Comparison of ENCODE assay signal across 8 cellular contexts in the genomic region with DNA sequence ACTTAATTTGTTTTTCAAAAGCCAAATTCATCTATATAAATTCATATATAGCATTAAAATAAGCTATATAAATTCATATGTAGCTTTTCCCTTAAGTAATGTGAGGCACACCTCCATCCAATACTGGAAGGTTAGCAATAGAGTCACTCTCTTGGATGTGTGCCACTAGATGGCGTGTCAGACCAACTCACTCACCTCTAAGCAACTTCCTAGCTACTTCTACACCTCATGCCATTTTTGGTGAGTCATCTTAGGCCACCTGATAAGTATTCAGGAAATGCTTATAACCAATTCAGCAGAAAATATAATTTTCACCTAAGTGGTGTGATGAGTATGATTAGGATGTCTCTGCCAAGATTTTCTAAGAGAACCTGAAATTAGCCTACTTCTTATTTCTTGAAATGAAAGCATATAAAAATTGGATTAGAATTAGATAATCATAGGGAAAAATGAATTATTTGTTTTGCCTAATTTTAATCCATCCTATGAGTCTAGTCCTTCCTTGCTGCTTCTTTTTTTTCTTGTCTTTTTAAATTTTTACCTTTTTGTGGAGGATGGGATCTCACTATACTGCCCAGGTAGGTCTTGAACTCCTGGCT. TPM values are rescaled to one million over a fixed set of nuclear protein-coding genes. Genes with fewer than 3 reads are reported as not detected.
A peak's percentile ranks its signal among the peaks of the same experiment; 100 is the strongest.
DNase-seq lines count a peak whose midpoint lies in the region; ATAC-seq and TF ChIP-seq lines count a peak whose summit lies in the region.

No MANE protein-coding gene starts in this region.

- no peak overlapping the region for H3K27ac ChIP-seq in HCT116 (ENCODE audit: low read depth, low read length)
- no peak overlapping the region for H3K27ac ChIP-seq in MM.1S (ENCODE audit: low read length)
- H3K27ac ChIP-seq in parathyroid adenoma = no peak overlapping the region
- H3K27ac ChIP-seq in vagina = no peak overlapping the region

- H3K9me3 Mint-ChIP-seq in activated T-helper 2 cell treated with anti-CD3 and anti-CD28 coated beads, Interferon-gamma antibody, Interleukin-2, Interleukin-4, amounts not matched to agents 10 μg/mL and 5 μg/mL and 100 μg/mL, durations not matched to agents 14 hours and 24 hours and 36 hours = peaks cover 10% of the 10 kb centered on the region

- H3K9ac ChIP-seq in HCT116 (ENCODE audit: low read length) (no peak overlapping the region), MM.1S (ENCODE audit: low read length) (no peak overlapping the region), parathyroid adenoma (no peak overlapping the region)

- TF ChIP-seq POLR2A in HCT116 (IDR thresholded peaks at IDR 0.05; ENCODE audit: borderline replicate concordance, extremely low read depth, insufficient read depth, insufficient read length) (no peak), vagina (IDR thresholded peaks at IDR 0.05) (no peak)

- H3K36me3 Mint-ChIP-seq in activated T-helper 2 cell treated with anti-CD3 and anti-CD28 coated beads, Interferon-gamma antibody, Interleukin-2, Interleukin-4, amounts not matched to agents 10 μg/mL and 5 μg/mL and 100 μg/mL, durations not matched to agents 14 hours and 24 hours and 36 hours (ENCODE audit: low read depth) = peaks cover 5% of the 10 kb centered on the region

- H3K4me1 ChIP-seq in HCT116 (ENCODE audit: control insufficient read depth in 1 of 2, insufficient read depth in 2 of 2, low read length in 2 of 2) (peaks cover 0 to 27% of the 10 kb centered on the region in 2 experiments; a peak in 3 of 4 replicates), MM.1S (ENCODE audit: low read length) (peaks cover 12% of the 10 kb centered on the region), parathyroid adenoma (no peaks in the 10 kb centered on the region), vagina (no peaks in the 10 kb centered on the region)

- H4K20me1 ChIP-seq in HCT116 (ENCODE audit: insufficient read depth) (no peaks in the 10 kb centered on the region), MM.1S (ENCODE audit: insufficient read depth, low read length) (no peaks in the 10 kb centered on the region)

- H3K27me3 ChIP-seq in HCT116 (ENCODE audit: insufficient read depth, low read length) (no peaks in the 10 kb centered on the region), MM.1S (replicated peaks; ENCODE audit: insufficient read depth, low read length) (no peaks in the 10 kb centered on the region), parathyroid adenoma (ENCODE audit: control insufficient read depth, insufficient read depth, low read length) (no peaks in the 10 kb centered on the region), vagina (no peaks in the 10 kb centered on the region)

- DNase-seq in GM04503 (ENCODE audit: low read depth) (peak; percentile 21), HCT116 (ENCODE audit: low read depth, low spot score) (peak; percentile 96), MM.1S (peak; percentile 97), SHP77 (lab: John Stamatoyannopoulos, UW) (peak; percentile 84), foreskin melanocyte (peak; percentile 44), vagina (ENCODE audit: extremely low spot score in 2 of 2) (no peak)
- DNase-seq in activated T-helper 2 cell treated with anti-CD3 and anti-CD28 coated beads, Interferon-gamma antibody, Interleukin-2, Interleukin-4, amounts not matched to agents 10 μg/mL and 5 μg/mL and 100 μg/mL, durations not matched to agents 14 hours and 24 hours and 36 hours (ENCODE audit: low spot score) = peak; percentile 71

- H2AFZ ChIP-seq in HCT116 (ENCODE audit: low read depth, low read length, poor library complexity, severe bottlenecking) = peak overlapping the region; percentile 80
- H2AFZ ChIP-seq in MM.1S (ENCODE audit: low read length) = peak overlapping the region; percentile 3; the same call in 1 of the 2 replicates
- no peak overlapping the region for H2AFZ ChIP-seq in parathyroid adenoma

- no peaks in the 10 kb centered on the region for H3K79me2 ChIP-seq in HCT116 (ENCODE audit: insufficient read depth, low read length)
- H3K79me2 ChIP-seq in MM.1S (ENCODE audit: low read length) = no peaks in the 10 kb centered on the region
- H3K79me2 ChIP-seq in parathyroid adenoma = no peaks in the 10 kb centered on the region

- H3K27ac Mint-ChIP-seq in activated T-helper 2 cell treated with anti-CD3 and anti-CD28 coated beads, Interferon-gamma antibody, Interleukin-2, Interleukin-4, amounts not matched to agents 10 μg/mL and 5 μg/mL and 100 μg/mL, durations not matched to agents 14 hours and 24 hours and 36 hours = no peak overlapping the region

- no peaks in the 10 kb centered on the region for H3K36me3 ChIP-seq in HCT116 (ENCODE audit: control insufficient read depth in 1 of 2, insufficient read depth in 2 of 2, low read length in 2 of 2)
- H3K36me3 ChIP-seq in MM.1S (replicated peaks; ENCODE audit: insufficient read depth, low read length) = no peaks in the 10 kb centered on the region
- no peaks in the 10 kb centered on the region for H3K36me3 ChIP-seq in parathyroid adenoma (ENCODE audit: control insufficient read depth, insufficient read depth, low read length)
- H3K36me3 ChIP-seq in vagina = no peaks in the 10 kb centered on the region

- intact Hi-C loops in HCT116 (cut with micrococcal nuclease) = loop anchor here (1.0 kb wide), 1 partner anchor 149 kb away; no protein-coding TSS in a partner anchor
- intact Hi-C loops in activated T-helper 2 cell treated with anti-CD3 and anti-CD28 coated beads, Interferon-gamma antibody, Interleukin-2, Interleukin-4, amounts not matched to agents 10 μg/mL and 5 μg/mL and 100 μg/mL, durations not matched to agents 14 hours and 24 hours and 36 hours (cut with micrococcal nuclease) = loop anchor here (1.0 to 5.0 kb wide), 4 partner anchors 42 to 212 kb away; no protein-coding TSS in a partner anchor
- intact Hi-C loops in vagina (cut with DNase I) = loop anchor here (10.0 kb wide), 1 partner anchor 144 kb away; no protein-coding TSS in a partner anchor

- H3K4me3 Mint-ChIP-seq in activated T-helper 2 cell treated with anti-CD3 and anti-CD28 coated beads, Interferon-gamma antibody, Interleukin-2, Interleukin-4, amounts not matched to agents 10 μg/mL and 5 μg/mL and 100 μg/mL, durations not matched to agents 14 hours and 24 hours and 36 hours (ENCODE audit: low read depth) = no peak overlapping the region

- no TSS peak for BruUV-seq in HCT116 (replicated peaks; lab: Mats Ljungman, UMichigan)

- ATAC-seq in HCT116 = peak; percentile 100

- peak overlapping the region; percentile 7; the same call in 1 of the 2 replicates for H3K4me2 ChIP-seq in HCT116 (ENCODE audit: low read length)
- 0 out of 2 replicates have a peak overlapping the region, but pooled peaks have one; percentile 2 for H3K4me2 ChIP-seq in MM.1S (ENCODE audit: low read depth, low read length)
- H3K4me2 ChIP-seq in parathyroid adenoma (ENCODE audit: low read length) = no peak overlapping the region

- H3K4me3 ChIP-seq in HCT116 (replicated peaks in 1 of 2; ENCODE audit: low read depth in 1 of 2, low read length in 2 of 2) (no peak overlapping the region), MM.1S (ENCODE audit: low read length) (no peak overlapping the region), parathyroid adenoma (ENCODE audit: low read depth, low read length) (no peak overlapping the region), vagina (no peak overlapping the region)

- H3K27me3 Mint-ChIP-seq in activated T-helper 2 cell treated with anti-CD3 and anti-CD28 coated beads, Interferon-gamma antibody, Interleukin-2, Interleukin-4, amounts not matched to agents 10 μg/mL and 5 μg/mL and 100 μg/mL, durations not matched to agents 14 hours and 24 hours and 36 hours (ENCODE audit: low read depth) = peaks cover 3% of the 10 kb centered on the region

- TF ChIP-seq RAD21 in HCT116 (IDR thresholded peaks at IDR 0.05; ENCODE audit: low read depth) = peak; percentile 95

- H3F3A ChIP-seq in MM.1S (ENCODE audit: insufficient read depth, low read length) = no peaks in the 10 kb centered on the region

- H3K9me2 ChIP-seq in HCT116 (ENCODE audit: insufficient read depth) (no peaks in the 10 kb centered on the region), MM.1S (replicated peaks; ENCODE audit: insufficient read depth, low read length) (no peaks in the 10 kb centered on the region)

- H3K9me3 ChIP-seq in HCT116 (ENCODE audit: control insufficient read depth in 1 of 2, insufficient read depth in 1 of 2, low read depth in 1 of 2, low read length in 2 of 2) = no peaks in the 10 kb centered on the region
- no peaks in the 10 kb centered on the region for H3K9me3 ChIP-seq in MM.1S (replicated peaks; ENCODE audit: insufficient read depth, low read length)
- no peaks in the 10 kb centered on the region for H3K9me3 ChIP-seq in parathyroid adenoma (ENCODE audit: control insufficient read depth, low read length)
- no peaks in the 10 kb centered on the region for H3K9me3 ChIP-seq in vagina

- TF ChIP-seq CTCF in HCT116 (IDR thresholded peaks at IDR 0.05 in 2 of 3, conservative IDR thresholded peaks at IDR 0.05 in 1 of 3; ENCODE audit: borderline replicate concordance in 1 of 3, insufficient read depth in 1 of 3, low read depth in 2 of 3, low read length in 2 of 3) = peak; percentile 62 to 94 (median 74)
- peak; percentile 94 for TF ChIP-seq CTCF in MM.1S (IDR thresholded peaks at IDR 0.05; ENCODE audit: low read length)
- TF ChIP-seq CTCF in parathyroid adenoma (IDR thresholded peaks at IDR 0.05) = peak; percentile 59
- peak; percentile 35 to 45 (median 45) for TF ChIP-seq CTCF in vagina (IDR thresholded peaks at IDR 0.05)

- POLR2A ChIA-PET in HCT116 (lab: Charles Lee) = interaction anchor here (1.1 kb wide), 3 partner anchors 147 to 150 kb away, joined by 6 to 8 read pairs (median 7); no protein-coding TSS in a partner anchor

- RAD21 ChIA-PET in HCT116 (lab: Charles Lee; ENCODE audit: low non-redundant PET in 1 of 2, low total read pairs in 2 of 2, uncharacterized antibody in 2 of 2, unreplicated experiment in 2 of 2) = interaction anchor here (0.6 to 2.8 kb wide), 4 partner anchors 147 to 310 kb away, joined by 4 to 69 read pairs (median 31); a partner anchor contains a TSS

- CTCF ChIA-PET in HCT116 (lab: Charles Lee) = interaction anchor here (0.5 to 7.0 kb wide), 26 partner anchors 8 to 1541 kb away, joined by 3 to 324 read pairs (median 4); a partner anchor contains a TSS

- peaks cover 26% of the 10 kb centered on the region for H3K4me1 Mint-ChIP-seq in activated T-helper 2 cell treated with anti-CD3 and anti-CD28 coated beads, Interferon-gamma antibody, Interleukin-2, Interleukin-4, amounts not matched to agents 10 μg/mL and 5 μg/mL and 100 μg/mL, durations not matched to agents 14 hours and 24 hours and 36 hours (ENCODE audit: low read depth)

TF ChIP-seq in HCT116, 20 proteins besides CTCF, POLR2A, EP300 and RAD21 (continues in another document):
- TF ChIP-seq, protein P1, sequence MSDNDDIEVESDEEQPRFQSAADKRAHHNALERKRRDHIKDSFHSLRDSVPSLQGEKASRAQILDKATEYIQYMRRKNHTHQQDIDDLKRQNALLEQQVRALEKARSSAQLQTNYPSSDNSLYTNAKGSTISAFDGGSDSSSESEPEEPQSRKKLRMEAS (IDR thresholded peaks at IDR 0.05) = peak; percentile 58
- TF ChIP-seq ZFX (IDR thresholded peaks at IDR 0.05) = no peak
- no peak for TF ChIP-seq ZNF274 (IDR thresholded peaks at IDR 0.05; ENCODE audit: low read depth, low read length)

RNA-seq across cellular contexts. Expression of a gene that starts 34.4 kb away (rescaled TPM):
- total RNA-seq in HCT116 (2021; ENCODE audit: unreplicated experiment) (16.0 TPM), vagina (14.0 TPM)
- polyA plus RNA-seq in HCT116 (2012) = 7.9 and 10.1 TPM in 2 replicates
- 15.3 and 16.0 TPM in 2 replicates for total RNA-seq in activated T-helper 2 cell treated with anti-CD3 and anti-CD28 coated beads, Interferon-gamma antibody, Interleukin-2, Interleukin-4, amounts not matched to agents 10 μg/mL and 5 μg/mL and 100 μg/mL, durations not matched to agents 14 hours and 24 hours and 36 hours

Comparison
In these comparisons a context has a peak if more than half of its experiments do, and no peak if none do; other contexts are left out.
1. DNase-seq: peak in GM04503 (single experiment), HCT116 (single experiment), MM.1S (single experiment), SHP77 (2 of 2), activated T-helper 2 cell treated with anti-CD3 and anti-CD28 coated beads, Interferon-gamma antibody, Interleukin-2, Interleukin-4, amounts not matched to agents 10 μg/mL and 5 μg/mL and 100 μg/mL, durations not matched to agents 14 hours and 24 hours and 36 hours (single experiment) and foreskin melanocyte (single experiment); none in vagina (0 of 2).
2. Peak in every context shown above with its lines, with median percentiles within 50 percentile points of each other: CTCF ChIP-seq.